Comparison of ENCODE assay signal across 9 cellular contexts in the genomic region with DNA sequence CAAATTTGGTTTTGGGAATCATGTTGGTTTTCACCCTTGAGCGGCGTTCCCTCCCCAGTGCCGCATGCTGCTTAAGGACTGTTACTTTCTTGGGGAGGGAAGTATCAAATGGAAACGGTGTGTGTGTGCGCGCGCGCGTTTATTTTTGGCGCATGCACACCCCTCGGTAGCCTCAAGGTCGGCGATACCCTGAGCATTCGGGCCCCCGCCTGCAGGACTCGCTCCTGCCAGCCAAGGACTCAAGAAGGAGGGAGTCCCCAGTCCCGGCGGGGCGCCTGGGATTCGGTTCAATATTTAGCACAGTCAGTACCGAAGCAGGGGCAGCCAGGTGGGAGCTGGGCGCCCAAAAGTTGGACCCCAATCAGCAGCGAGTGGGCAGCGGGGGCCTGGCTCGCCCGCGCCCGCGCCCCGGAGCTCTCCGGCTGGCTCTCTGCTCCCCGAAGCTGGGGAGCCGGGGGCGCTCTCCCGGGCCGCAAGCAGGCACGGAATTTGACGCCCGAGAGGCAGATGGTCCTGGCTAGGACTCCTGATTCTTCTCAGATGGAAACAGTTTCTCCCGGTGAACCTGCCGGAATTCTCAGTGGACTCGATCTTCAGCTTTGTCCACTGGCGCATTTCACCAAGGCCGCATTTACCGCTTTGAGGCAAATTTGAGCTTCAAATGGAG.
DNase-seq lines count a peak whose midpoint lies in the region; TF ChIP-seq lines count a peak whose summit lies in the region.
"Had no signal": no experiment of that assay in that cellular context is flagged by ENCODE, and none has a peak within 500 bp of the region (broad histone marks: within the 10 kb centered on the region; RNA-seq: fewer than 3 reads in every experiment).

No MANE protein-coding gene starts in this region.

- no peak for TF ChIP-seq POLR2A in breast epithelium (IDR thresholded peaks at IDR 0.05)
- no peak for TF ChIP-seq POLR2A in vagina (IDR thresholded peaks at IDR 0.05)

- H3K27me3 ChIP-seq in breast epithelium (peaks cover 0 to 33% of the 10 kb centered on the region in 2 donors), vagina (no peaks in the 10 kb centered on the region)

- H3K27ac Mint-ChIP-seq in MCF 10A (ENCODE audit: low read depth, unreplicated experiment) (no peak overlapping the region), nephron (peak overlapping the region in 1 of 3 experiments; percentile 33)
- no peak overlapping the region for H3K27ac Mint-ChIP-seq in activated CD4-positive, alpha-beta T cell treated with anti-CD3 and anti-CD28 coated beads, Interleukin-2, amount 10 ng/mL, durations not matched to agents 7 days and 5 days

- H3K9me3 Mint-ChIP-seq in MCF 10A (ENCODE audit: unreplicated experiment) (no peaks in the 10 kb centered on the region), nephron (no peaks in the 10 kb centered on the region)
- no peaks in the 10 kb centered on the region for H3K9me3 Mint-ChIP-seq in activated CD4-positive, alpha-beta T cell treated with anti-CD3 and anti-CD28 coated beads, Interleukin-2, amount 10 ng/mL, durations not matched to agents 7 days and 5 days

- H3K4me1 Mint-ChIP-seq in MCF 10A (ENCODE audit: insufficient read depth, unreplicated experiment) (no peaks in the 10 kb centered on the region), nephron (peaks cover 26% of the 10 kb centered on the region)
- no peaks in the 10 kb centered on the region for H3K4me1 Mint-ChIP-seq in activated CD4-positive, alpha-beta T cell treated with anti-CD3 and anti-CD28 coated beads, Interleukin-2, amount 10 ng/mL, durations not matched to agents 7 days and 5 days

- CTCF ChIA-PET in MCF 10A (lab: Yijun Ruan, JAX) = no interaction called here
- CTCF ChIA-PET in activated CD4-positive, alpha-beta T cell treated with anti-CD3 and anti-CD28 coated beads, Interleukin-2, amount 10 ng/mL, durations not matched to agents 7 days and 5 days (lab: Charles Lee) = no interaction called here

- DNase-seq in breast epithelium (ENCODE audit: low spot score in 2 of 2) (no peak), MCF 10A (ENCODE audit: unreplicated experiment) (no peak), fibroblast of peridontal ligament (ENCODE audit: extremely low read depth) (peak; percentile 4), vagina (ENCODE audit: extremely low spot score in 2 of 2) (no peak), NCI-H526 treated with DMSO at 0.1 percent for 48 hours (lab: John Stamatoyannopoulos, UW) (no peak), OCI-M2 (lab: John Stamatoyannopoulos, UW; ENCODE audit: unreplicated experiment) (no peak)
- DNase-seq in activated CD4-positive, alpha-beta T cell treated with anti-CD3 and anti-CD28 coated beads, Interleukin-2, amount 10 ng/mL, durations not matched to agents 7 days and 5 days = no peak

- H3K36me3 ChIP-seq in breast epithelium (no peaks in the 10 kb centered on the region), vagina (no peaks in the 10 kb centered on the region)
- H3K36me3 ChIP-seq: BLaER1 had no signal

- H3K4me3 ChIP-seq in breast epithelium = peak overlapping the region; percentile 23 to 59 (median 41)
- peak overlapping the region; percentile 40 to 52 for H3K4me3 ChIP-seq in vagina
- H3K4me3 ChIP-seq: BLaER1 had no signal

- H3K4me3 Mint-ChIP-seq in MCF 10A (ENCODE audit: unreplicated experiment) (no peak overlapping the region), nephron (peak overlapping the region; percentile 72 to 87 (median 83))
- H3K4me3 Mint-ChIP-seq in activated CD4-positive, alpha-beta T cell treated with anti-CD3 and anti-CD28 coated beads, Interleukin-2, amount 10 ng/mL, durations not matched to agents 7 days and 5 days = no peak overlapping the region

- H3K4me1 ChIP-seq in breast epithelium (no peaks in the 10 kb centered on the region), vagina (peaks cover 15% of the 10 kb centered on the region)
- H3K4me1 ChIP-seq: BLaER1 had no signal

- H3K9me3 ChIP-seq in breast epithelium (no peaks in the 10 kb centered on the region), vagina (no peaks in the 10 kb centered on the region)

- TF ChIP-seq CTCF in breast epithelium (IDR thresholded peaks at IDR 0.05) = no peak
- TF ChIP-seq CTCF in MCF 10A (IDR thresholded peaks at IDR 0.05; ENCODE audit: unreplicated experiment) = no peak
- TF ChIP-seq CTCF in nephron (IDR thresholded peaks at IDR 0.05; ENCODE audit: unreplicated experiment in 3 of 3) = no peak
- TF ChIP-seq CTCF in vagina (IDR thresholded peaks at IDR 0.05) = no peak

- H3K27ac ChIP-seq in breast epithelium = no peak overlapping the region
- H3K27ac ChIP-seq in vagina = no peak overlapping the region
- H3K27ac ChIP-seq: BLaER1 had no signal

- BruUV-seq in MCF 10A (replicated peaks; lab: Mats Ljungman, UMichigan) = no TSS peak

- POLR2A ChIA-PET in MCF 10A (lab: Yijun Ruan, JAX) = no interaction called here
- POLR2A ChIA-PET in activated CD4-positive, alpha-beta T cell treated with anti-CD3 and anti-CD28 coated beads, Interleukin-2, amount 10 ng/mL, durations not matched to agents 7 days and 5 days (lab: Charles Lee) = no interaction called here

- H3K36me3 Mint-ChIP-seq in MCF 10A (ENCODE audit: insufficient read depth, unreplicated experiment) (peaks cover 5% of the 10 kb centered on the region), nephron (ENCODE audit: low read depth) (no peaks in the 10 kb centered on the region)
- H3K36me3 Mint-ChIP-seq in activated CD4-positive, alpha-beta T cell treated with anti-CD3 and anti-CD28 coated beads, Interleukin-2, amount 10 ng/mL, durations not matched to agents 7 days and 5 days (ENCODE audit: low read depth) = no peaks in the 10 kb centered on the region

- H3K27me3 Mint-ChIP-seq in MCF 10A (ENCODE audit: insufficient read depth, unreplicated experiment) (peaks cover 14% of the 10 kb centered on the region), nephron (ENCODE audit: low read depth) (peaks cover 35% of the 10 kb centered on the region)
- peaks cover 33% of the 10 kb centered on the region for H3K27me3 Mint-ChIP-seq in activated CD4-positive, alpha-beta T cell treated with anti-CD3 and anti-CD28 coated beads, Interleukin-2, amount 10 ng/mL, durations not matched to agents 7 days and 5 days

- intact Hi-C loops in breast epithelium (cut with DNase I; ENCODE audit: low total_unique reads) (no loop called here), MCF 10A (cut with micrococcal nuclease) (no loop called here), vagina (cut with DNase I) (no loop called here)

Comparison
In these comparisons a context has a peak if more than half of its experiments do, and no peak if none do; other contexts are left out.
1. H3K4me3 Mint-ChIP-seq: peak in nephron (3 of 3); none in MCF 10A (single experiment) and activated CD4-positive, alpha-beta T cell treated with anti-CD3 and anti-CD28 coated beads, Interleukin-2, amount 10 ng/mL, durations not matched to agents 7 days and 5 days (single experiment).